11 cellular contexts compared by ENCODE assay signal in genomic region chr11:108870373-108871020, GRCh38.
A peak's percentile ranks its signal among the peaks of the same experiment; 100 is the strongest.
DNase-seq lines count a peak whose midpoint lies in the region; ATAC-seq and TF ChIP-seq lines count a peak whose summit lies in the region.
"Had no signal": no experiment of that assay in that cellular context is flagged by ENCODE, and none has a peak within 500 bp of the region (broad histone marks: within the 10 kb centered on the region; RNA-seq: fewer than 3 reads in every experiment).

No MANE protein-coding gene starts in this region.

- intact Hi-C loops in prostate gland (cut with DNase I) (no loop called here), head of caudate nucleus (cut with DNase I) (no loop called here)

- H3K36me3 Mint-ChIP-seq in stimulated activated naive CD8-positive, alpha-beta T cell treated with anti-CD3 and anti-CD28 coated beads, Interleukin-15, Interleukin-2, amounts not matched to agents 100 ng/mL and 50 ng/mL, for 24 hours (ENCODE audit: low read depth), result peaks cover 4% of the 10 kb centered on the region

- H3K27ac Mint-ChIP-seq in stimulated activated naive CD8-positive, alpha-beta T cell treated with anti-CD3 and anti-CD28 coated beads, Interleukin-15, Interleukin-2, amounts not matched to agents 100 ng/mL and 50 ng/mL, for 24 hours, result peak overlapping the region; percentile 0

- WGBS in prostate gland, result 81% methylated on average over 4 of the region's 4 CpGs

- TF ChIP-seq CTCF in astrocyte of the spinal cord (IDR thresholded peaks at IDR 0.05; ENCODE audit: low read depth, low read length), result no peak
- TF ChIP-seq CTCF in prostate gland (IDR thresholded peaks at IDR 0.05), result no peak

- H3K9me3 Mint-ChIP-seq in stimulated activated naive CD8-positive, alpha-beta T cell treated with anti-CD3 and anti-CD28 coated beads, Interleukin-15, Interleukin-2, amounts not matched to agents 100 ng/mL and 50 ng/mL, for 24 hours, result no peaks in the 10 kb centered on the region

- H3K4me1 Mint-ChIP-seq in stimulated activated naive CD8-positive, alpha-beta T cell treated with anti-CD3 and anti-CD28 coated beads, Interleukin-15, Interleukin-2, amounts not matched to agents 100 ng/mL and 50 ng/mL, for 24 hours (ENCODE audit: low read depth), result peaks cover 38% of the 10 kb centered on the region

- no peak for ATAC-seq in stimulated activated naive CD8-positive, alpha-beta T cell treated with anti-CD3 and anti-CD28 coated beads, Interleukin-15, Interleukin-2, amounts not matched to agents 100 U/mL and 50 U/mL, for 24 hours
- no peak for ATAC-seq in GM21825 (IDR thresholded peaks at IDR 0.05; ENCODE audit: unreplicated experiment)
- ATAC-seq: gastrocnemius medialis, lower lobe of right lung had no signal

- H3K4me3 ChIP-seq in astrocyte of the spinal cord (ENCODE audit: low read depth, low read length), result no peak overlapping the region
- no peak overlapping the region for H3K4me3 ChIP-seq in prostate gland
- H3K4me3 ChIP-seq: gastrocnemius medialis, lower lobe of right lung had no signal

- H3K36me3 ChIP-seq in prostate gland, result no peaks in the 10 kb centered on the region
- H3K36me3 ChIP-seq: gastrocnemius medialis, lower lobe of right lung had no signal

- no peak for TF ChIP-seq POLR2A in prostate gland (IDR thresholded peaks at IDR 0.05)

- no peaks in the 10 kb centered on the region for H3K27me3 Mint-ChIP-seq in stimulated activated naive CD8-positive, alpha-beta T cell treated with anti-CD3 and anti-CD28 coated beads, Interleukin-15, Interleukin-2, amounts not matched to agents 100 ng/mL and 50 ng/mL, for 24 hours

- in situ Hi-C loops in astrocyte of the spinal cord (cut with HindIII; ENCODE audit: low sequenced_read_pairs), result no loop called here

- H3K27ac ChIP-seq in prostate gland, result no peak overlapping the region
- H3K27ac ChIP-seq: gastrocnemius medialis, lower lobe of right lung had no signal

- H3K27me3 ChIP-seq in prostate gland (replicated peaks; ENCODE audit: insufficient read depth), result no peaks in the 10 kb centered on the region
- H3K27me3 ChIP-seq: gastrocnemius medialis had no signal

- no peak overlapping the region for H3K4me3 Mint-ChIP-seq in stimulated activated naive CD8-positive, alpha-beta T cell treated with anti-CD3 and anti-CD28 coated beads, Interleukin-15, Interleukin-2, amounts not matched to agents 100 ng/mL and 50 ng/mL, for 24 hours

- DNase-seq in stimulated activated naive CD8-positive, alpha-beta T cell treated with anti-CD3 and anti-CD28 coated beads, Interleukin-15, Interleukin-2, amounts not matched to agents 100 U/mL and 50 U/mL, for 24 hours, result no peak
- peak; percentile 86 for DNase-seq in astrocyte of the spinal cord (ENCODE audit: low read depth, low spot score)
- peak; percentile 63 for DNase-seq in islet precursor cell
- no peak for DNase-seq in DMS153 treated with DMSO at 0.1 percent for 48 hours (lab: John Stamatoyannopoulos, UW; ENCODE audit: unreplicated experiment)
- DNase-seq in prostate gland (ENCODE audit: low spot score), result no peak
- no peak for DNase-seq in head of caudate nucleus
- DNase-seq: gastrocnemius medialis, lower lobe of right lung, NCI-H774 had no signal

- H3K4me1 ChIP-seq in prostate gland (replicated peaks), result no peaks in the 10 kb centered on the region
- H3K4me1 ChIP-seq: gastrocnemius medialis, lower lobe of right lung had no signal

- no peaks in the 10 kb centered on the region for H3K9me3 ChIP-seq in prostate gland
- H3K9me3 ChIP-seq: gastrocnemius medialis, lower lobe of right lung had no signal

Comparison
In these comparisons a context has a peak if more than half of its experiments do, and no peak if none do; other contexts are left out.
1. DNase-seq: peak in astrocyte of the spinal cord (single experiment) and islet precursor cell (single experiment); none in stimulated activated naive CD8-positive, alpha-beta T cell treated with anti-CD3 and anti-CD28 coated beads, Interleukin-15, Interleukin-2, amounts not matched to agents 100 U/mL and 50 U/mL, for 24 hours (single experiment), DMS153 treated with DMSO at 0.1 percent for 48 hours (single experiment), prostate gland (single experiment) and head of caudate nucleus (0 of 42).